ENCODE assay signal across 12 cellular contexts in the genomic region with DNA sequence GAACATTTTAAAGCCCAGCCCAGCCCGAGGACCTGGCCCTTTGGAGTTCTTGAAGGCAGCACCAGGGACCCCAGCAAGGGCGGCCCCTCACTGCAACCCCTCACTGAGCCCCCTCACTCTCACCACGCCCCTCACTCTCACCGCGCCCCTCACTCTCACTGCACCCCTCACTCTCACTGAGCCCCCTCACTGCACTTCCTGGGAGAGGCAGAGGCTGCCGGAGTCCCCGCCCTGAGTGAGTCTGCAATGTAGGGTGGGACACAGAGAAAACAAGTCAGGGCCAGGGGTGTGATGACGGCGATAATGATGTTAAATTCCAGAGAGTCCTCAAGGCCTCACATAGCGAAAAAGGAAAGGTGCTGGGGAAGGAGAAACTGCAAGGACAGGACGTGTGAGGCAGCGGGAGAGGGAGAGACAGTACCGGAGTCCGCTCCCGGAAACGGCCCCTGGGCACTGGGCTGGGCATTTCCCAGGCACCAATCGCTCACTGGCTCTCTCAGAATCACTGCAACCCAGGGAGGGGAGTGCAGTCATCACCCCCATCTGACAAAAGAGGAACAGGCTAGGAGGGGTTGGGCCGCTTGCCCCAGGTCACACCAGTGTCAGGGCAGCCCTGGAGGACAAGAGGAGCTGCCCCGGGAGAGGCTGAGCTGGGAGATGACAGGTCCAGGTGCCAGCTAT. TPM values are rescaled to one million over a fixed set of nuclear protein-coding genes. Genes with fewer than 3 reads are reported as not detected.
DNase-seq lines count a peak whose midpoint lies in the region; ATAC-seq and TF ChIP-seq lines count a peak whose summit lies in the region.
"Had no signal": no experiment of that assay in that cellular context is flagged by ENCODE, and none has a peak within 500 bp of the region (broad histone marks: within the 10 kb centered on the region; RNA-seq: fewer than 3 reads in every experiment).

No MANE protein-coding gene starts in this region.

- no peaks in the 10 kb centered on the region for H3K27me3 ChIP-seq in foreskin keratinocyte
- no peaks in the 10 kb centered on the region for H3K27me3 ChIP-seq in upper lobe of right lung
- no peaks in the 10 kb centered on the region for H3K27me3 ChIP-seq in dorsolateral prefrontal cortex
- H3K27me3 ChIP-seq in colonic mucosa, result no peaks in the 10 kb centered on the region

- H3K4me3 ChIP-seq in upper lobe of right lung, result no peak overlapping the region
- no peak overlapping the region for H3K4me3 ChIP-seq in dorsolateral prefrontal cortex
- no peak overlapping the region for H3K4me3 ChIP-seq in colonic mucosa
- H3K4me3 ChIP-seq: coronary artery had no signal

- peak overlapping the region; percentile 24 for H3K27ac Mint-ChIP-seq in activated T-cell treated with anti-CD3 and anti-CD28 coated beads, Interleukin-2, amount 50 U/mL, for 72 hours
- H3K27ac Mint-ChIP-seq in T-helper 17 cell, result peak overlapping the region; percentile 99

- ATAC-seq in activated T-cell treated with anti-CD3 and anti-CD28 coated beads, Interleukin-2, amount 50 U/mL, for 72 hours (replicated peaks in 1 of 2), result no peak
- ATAC-seq in T-helper 17 cell, result no peak
- peak; percentile 68 for ATAC-seq in foreskin keratinocyte
- peak; percentile 57 for ATAC-seq in upper lobe of right lung
- ATAC-seq: PC-3 had no signal

- H3K4me1 ChIP-seq in foreskin keratinocyte, result peaks cover 23% of the 10 kb centered on the region
- peaks cover 16% of the 10 kb centered on the region for H3K4me1 ChIP-seq in upper lobe of right lung
- H3K4me1 ChIP-seq in colonic mucosa, result peaks cover 16% of the 10 kb centered on the region

- no peak overlapping the region for H3K9ac ChIP-seq in colonic mucosa (ENCODE audit: low read depth in 2 of 2, low read length in 2 of 2)
- H3K9ac ChIP-seq: parathyroid adenoma had no signal

- intact Hi-C loops in upper lobe of right lung (cut with DNase I) (no loop called here), dorsolateral prefrontal cortex (cut with DNase I) (no loop called here), colonic mucosa (cut with DNase I) (no loop called here)

- no peak for DNase-seq in activated T-cell treated with anti-CD3 and anti-CD28 coated beads, Interleukin-2, amount 50 U/mL, for 72 hours
- DNase-seq in activated T-cell treated with anti-CD3 and anti-CD28 coated beads, Interleukin-2, amount 50 U/mL, for 48 hours, result no peak
- DNase-seq in T-helper 17 cell (no peak), foreskin keratinocyte (peak; percentile 55 to 82), upper lobe of right lung (no peak), medulla oblongata (ENCODE audit: extremely low spot score) (no peak), dorsolateral prefrontal cortex (no peak), colonic mucosa (no peak)
- DNase-seq: NCI-H2081, PC-3 had no signal

- no peaks in the 10 kb centered on the region for H3K9me3 Mint-ChIP-seq in activated T-cell treated with anti-CD3 and anti-CD28 coated beads, Interleukin-2, amount 50 U/mL, for 72 hours

- H3K9me3 ChIP-seq in T-helper 17 cell (ENCODE audit: control insufficient read depth, low read length, poor library complexity, severe bottlenecking) (no peaks in the 10 kb centered on the region), upper lobe of right lung (no peaks in the 10 kb centered on the region), colonic mucosa (no peaks in the 10 kb centered on the region)

- H3K36me3 ChIP-seq in upper lobe of right lung (no peaks in the 10 kb centered on the region), colonic mucosa (no peaks in the 10 kb centered on the region)

- H3K27ac ChIP-seq in foreskin keratinocyte (peak overlapping the region; percentile 83), upper lobe of right lung (no peak overlapping the region), dorsolateral prefrontal cortex (no peak overlapping the region), colonic mucosa (no peak overlapping the region)
- H3K27ac ChIP-seq: coronary artery, parathyroid adenoma had no signal

- H3K4me3 Mint-ChIP-seq in activated T-cell treated with anti-CD3 and anti-CD28 coated beads, Interleukin-2, amount 50 U/mL, for 72 hours, result peak overlapping the region; percentile 40 to 62
- H3K4me3 Mint-ChIP-seq in T-helper 17 cell, result peak overlapping the region; percentile 73

- TF ChIP-seq CTCF in foreskin keratinocyte (conservative IDR thresholded peaks at IDR 0.05) (no peak), upper lobe of right lung (IDR thresholded peaks at IDR 0.05) (no peak), dorsolateral prefrontal cortex (IDR thresholded peaks at IDR 0.05 in 54 of 56, conservative IDR thresholded peaks at IDR 0.05 in 2 of 56; ENCODE audit: low read depth in 1 of 56, partially characterized antibody in 56 of 56) (no peak), colonic mucosa (IDR thresholded peaks at IDR 0.05) (no peak)

- H3K27me3 Mint-ChIP-seq in activated T-cell treated with anti-CD3 and anti-CD28 coated beads, Interleukin-2, amount 50 U/mL, for 72 hours (ENCODE audit: low read depth), result no peaks in the 10 kb centered on the region
- no peaks in the 10 kb centered on the region for H3K27me3 Mint-ChIP-seq in T-helper 17 cell

- peaks cover 98% of the 10 kb centered on the region for H3K4me1 Mint-ChIP-seq in activated T-cell treated with anti-CD3 and anti-CD28 coated beads, Interleukin-2, amount 50 U/mL, for 72 hours (ENCODE audit: low read depth)
- H3K4me1 Mint-ChIP-seq in T-helper 17 cell, result peaks cover 73% of the 10 kb centered on the region

- peaks cover 7 to 17% of the 10 kb centered on the region in 2 donors for H3K36me3 Mint-ChIP-seq in activated T-cell treated with anti-CD3 and anti-CD28 coated beads, Interleukin-2, amount 50 U/mL, for 72 hours (ENCODE audit: insufficient read depth in 2 of 2)
- H3K36me3 Mint-ChIP-seq in T-helper 17 cell (ENCODE audit: low read depth), result peaks cover 4% of the 10 kb centered on the region

RNA-seq across cellular contexts. Expression of a gene that starts 24.9 kb away (rescaled TPM):
- total RNA-seq in activated T-cell treated with anti-CD3 and anti-CD28 coated beads, Interleukin-2, amount 50 U/mL, for 72 hours, result 100 to 1,000 TPM; 103 to 111 TPM
- total RNA-seq in T-helper 17 cell (100 to 1,000 TPM; 333 to 339 TPM), foreskin keratinocyte (5.0 and 7.4 TPM in 2 replicates), upper lobe of right lung (34.1 TPM), dorsolateral prefrontal cortex (10 to 100 TPM in 48 of 120 experiments, 1 to 10 TPM in 72; 2.3 to 20.5 (median 9.2) TPM), colonic mucosa (10 to 100 TPM; 45.6 to 48.0 TPM)
- polyA plus RNA-seq in foreskin keratinocyte, result 2.4 and 3.7 TPM in 2 replicates

Comparison
In these comparisons a context has a peak if more than half of its experiments do, and no peak if none do; other contexts are left out.
1. ATAC-seq: peak in foreskin keratinocyte (single experiment) and upper lobe of right lung (single experiment); none in activated T-cell treated with anti-CD3 and anti-CD28 coated beads, Interleukin-2, amount 50 U/mL, for 72 hours (0 of 2) and T-helper 17 cell (single experiment).
2. DNase-seq: peak in foreskin keratinocyte (2 of 2); none in activated T-cell treated with anti-CD3 and anti-CD28 coated beads, Interleukin-2, amount 50 U/mL, for 72 hours (0 of 2), activated T-cell treated with anti-CD3 and anti-CD28 coated beads, Interleukin-2, amount 50 U/mL, for 48 hours (0 of 2), T-helper 17 cell (0 of 3), upper lobe of right lung (single experiment), medulla oblongata (single experiment), dorsolateral prefrontal cortex (0 of 10) and colonic mucosa (single experiment).